Comparison of ENCODE assay signal across 8 cellular contexts in the genomic region with DNA sequence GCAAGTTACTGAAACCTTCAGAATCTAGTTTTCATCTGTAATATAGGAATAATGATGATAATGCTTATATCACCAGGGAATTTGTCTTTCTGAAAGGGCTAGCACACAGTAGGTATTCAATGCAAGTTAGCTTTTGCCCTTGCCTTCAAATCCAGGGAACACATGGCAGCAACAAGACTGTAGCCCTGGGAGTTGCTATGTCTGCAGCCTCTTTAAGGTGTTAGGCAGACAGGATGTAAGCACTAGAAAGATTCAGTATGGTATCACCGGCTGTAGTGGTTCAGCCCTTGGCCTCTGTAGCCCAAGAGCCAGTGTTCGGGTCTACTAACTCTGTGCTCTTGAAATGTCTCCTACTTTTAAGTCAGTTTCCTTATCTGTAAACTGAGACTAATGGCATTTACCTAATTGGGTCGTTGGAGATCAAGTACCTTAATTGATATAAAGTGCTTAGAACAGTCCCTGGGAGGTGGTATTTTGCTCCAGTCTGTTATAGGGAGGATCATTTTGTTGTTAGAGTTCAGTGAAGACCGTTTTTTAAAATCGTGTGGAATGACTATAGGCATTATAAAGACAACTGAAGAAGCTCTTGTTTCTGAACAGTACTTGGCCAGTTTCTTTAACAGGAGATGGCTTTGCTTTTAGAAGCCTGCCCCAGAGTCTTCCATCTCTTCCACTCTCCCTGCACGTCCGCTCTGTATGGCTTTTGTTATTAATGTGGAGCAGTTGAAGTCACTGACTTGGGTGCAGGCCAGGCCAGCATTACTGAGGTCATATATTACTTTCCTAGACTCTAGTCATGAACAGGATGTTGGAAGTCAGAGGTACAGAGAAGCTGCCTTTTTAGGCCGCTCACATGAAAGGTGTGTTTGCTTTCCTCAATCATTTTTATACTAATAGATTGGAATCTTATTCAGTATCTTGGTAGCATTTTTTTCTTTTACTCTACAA. TPM values are rescaled to one million over a fixed set of nuclear protein-coding genes. Genes with fewer than 3 reads are reported as not detected.
DNase-seq lines count a peak whose midpoint lies in the region; ATAC-seq, FAIRE-seq and TF ChIP-seq lines count a peak whose summit lies in the region.

No MANE protein-coding gene starts in this region.

- peaks cover 3% of the 10 kb centered on the region for H3K27me3 Mint-ChIP-seq in activated CD8-positive, alpha-beta T cell treated with anti-CD3 and anti-CD28 coated beads for 36 hours

- H3K4me1 Mint-ChIP-seq in activated CD8-positive, alpha-beta T cell treated with anti-CD3 and anti-CD28 coated beads for 36 hours (ENCODE audit: low read depth), result no peaks in the 10 kb centered on the region

- H3K36me3 ChIP-seq in mesendoderm (ENCODE audit: control insufficient read depth, insufficient read depth, low read length) (no peaks in the 10 kb centered on the region), urinary bladder (ENCODE audit: insufficient read depth) (no peaks in the 10 kb centered on the region)

- H2BK120ac ChIP-seq in mesendoderm (ENCODE audit: low read depth, low read length), result no peak overlapping the region

- H3K56ac ChIP-seq in mesendoderm (ENCODE audit: low read length), result no peak overlapping the region

- intact Hi-C loops in activated CD8-positive, alpha-beta T cell treated with anti-CD3 and anti-CD28 coated beads for 36 hours (cut with micrococcal nuclease), result no loop called here

- CTCF ChIA-PET in activated CD8-positive, alpha-beta T cell treated with anti-CD3 and anti-CD28 coated beads for 36 hours (lab: Charles Lee), result interaction anchor here (1.2 kb wide), 1 partner anchor 23 kb away, joined by 3 read pairs; no protein-coding TSS in a partner anchor

- no peak overlapping the region for H3K23ac ChIP-seq in mesendoderm (ENCODE audit: low read length)

- H3K79me2 ChIP-seq in mesendoderm (ENCODE audit: control insufficient read depth, insufficient read depth, low read length), result no peaks in the 10 kb centered on the region

- H3K4me1 ChIP-seq in mesendoderm (ENCODE audit: control insufficient read depth, low read depth, low read length) (no peaks in the 10 kb centered on the region), urinary bladder (ENCODE audit: insufficient read depth) (peaks cover 3% of the 10 kb centered on the region)

- in situ Hi-C loops in ACHN (cut with HindIII; ENCODE audit: low pct_ligation_motif_present, low pct_unique_long_range_greater_than_20kb, low sequenced_read_pairs), result no loop called here

- DNase-seq in ACHN, result peak; percentile 87
- peak; percentile 53 for DNase-seq in HTR-8/SVneo (ENCODE audit: insufficient read length, low spot score)
- peak; percentile 69 for DNase-seq in mesendoderm
- no peak for DNase-seq in NCI-H146 (lab: John Stamatoyannopoulos, UW)
- DNase-seq in activated CD8-positive, alpha-beta T cell treated with anti-CD3 and anti-CD28 coated beads for 36 hours, result no peak

- no peak overlapping the region for H3K4me3 ChIP-seq in mesendoderm (ENCODE audit: low read length)
- no peak overlapping the region for H3K4me3 ChIP-seq in urinary bladder (ENCODE audit: low read depth, low read length)

- no CpG with 5 or more reads among the region's 8 CpGs for WGBS in mesendoderm (ENCODE audit: extremely low coverage, insufficient coverage, low lambda C conversion rate)
- WGBS in urinary bladder, result 21% methylated on average over 8 of the region's 8 CpGs

- no peak overlapping the region for H3K18ac ChIP-seq in mesendoderm (ENCODE audit: low read length)

- no peak overlapping the region for H3K27ac Mint-ChIP-seq in activated CD8-positive, alpha-beta T cell treated with anti-CD3 and anti-CD28 coated beads for 36 hours

- no peaks in the 10 kb centered on the region for H3K36me3 Mint-ChIP-seq in activated CD8-positive, alpha-beta T cell treated with anti-CD3 and anti-CD28 coated beads for 36 hours (ENCODE audit: low read depth)

- no peak overlapping the region for H3K4me3 Mint-ChIP-seq in activated CD8-positive, alpha-beta T cell treated with anti-CD3 and anti-CD28 coated beads for 36 hours

- H3K79me1 ChIP-seq in mesendoderm (ENCODE audit: low read length), result no peaks in the 10 kb centered on the region

- no peak for TF ChIP-seq CTCF in activated CD8-positive, alpha-beta T cell treated with anti-CD3 and anti-CD28 coated beads for 36 hours (IDR thresholded peaks at IDR 0.05)

- H2BK15ac ChIP-seq in mesendoderm (replicated peaks; ENCODE audit: low read depth), result no peak overlapping the region

- no peaks in the 10 kb centered on the region for H3K9me3 Mint-ChIP-seq in activated CD8-positive, alpha-beta T cell treated with anti-CD3 and anti-CD28 coated beads for 36 hours

- H3K4ac ChIP-seq in mesendoderm (ENCODE audit: low read depth, low read length), result no peak overlapping the region

- H2AK5ac ChIP-seq in mesendoderm (ENCODE audit: low read length), result no peak overlapping the region

- H3K4me2 ChIP-seq in mesendoderm (ENCODE audit: low read length), result no peak overlapping the region

- peak; percentile 49 for ATAC-seq in GM19467 (IDR thresholded peaks at IDR 0.05; ENCODE audit: unreplicated experiment)
- no peak for ATAC-seq in activated CD8-positive, alpha-beta T cell treated with anti-CD3 and anti-CD28 coated beads for 36 hours

- no peak overlapping the region for H4K5ac ChIP-seq in mesendoderm (ENCODE audit: low read length)

- POLR2A ChIA-PET in activated CD8-positive, alpha-beta T cell treated with anti-CD3 and anti-CD28 coated beads for 36 hours (lab: Charles Lee), result no interaction called here

- H3K27me3 ChIP-seq in mesendoderm (ENCODE audit: insufficient read depth, low read length, poor library complexity), result no peaks in the 10 kb centered on the region

- no peak overlapping the region for H3K9ac ChIP-seq in mesendoderm (ENCODE audit: low read length)

- H2BK5ac ChIP-seq in mesendoderm (ENCODE audit: low read length), result no peak overlapping the region

- FAIRE-seq in HTR-8/SVneo (lab: Jason Lieb, UNC), result no peak

- H4K8ac ChIP-seq in mesendoderm (ENCODE audit: low read depth, low read length), result no peak overlapping the region

- peak overlapping the region; percentile 78 for H3K27ac ChIP-seq in cingulate gyrus (ENCODE audit: low read depth, low read length)
- H3K27ac ChIP-seq in mesendoderm (ENCODE audit: low read depth, low read length), result no peak overlapping the region
- peak overlapping the region; percentile 15 for H3K27ac ChIP-seq in urinary bladder (ENCODE audit: low read depth)

RNA-seq across cellular contexts. Expression of a gene that starts 44.8 kb away (rescaled TPM):
- polyA plus RNA-seq in mesendoderm (2013, experiment 1 of 2), result 10.6 TPM
- 11.9 TPM for polyA plus RNA-seq in mesendoderm (2013, experiment 2 of 2)
- total RNA-seq in urinary bladder, result 86.4 TPM
- 11.4 TPM for polyA plus RNA-seq in urinary bladder
- under 1 TPM; 0.20 to 0.34 TPM for total RNA-seq in activated CD8-positive, alpha-beta T cell treated with anti-CD3 and anti-CD28 coated beads for 36 hours

Comparison
In these comparisons a context has a peak if more than half of its experiments do, and no peak if none do; other contexts are left out.
1. DNase-seq: peak in ACHN (single experiment), HTR-8/SVneo (single experiment) and mesendoderm (single experiment); none in NCI-H146 (single experiment) and activated CD8-positive, alpha-beta T cell treated with anti-CD3 and anti-CD28 coated beads for 36 hours (single experiment).
2. RNA of a gene that starts 44.8 kb away (total RNA-seq): 86.4 TPM in urinary bladder (single experiment); 0.20 to 0.34 TPM in activated CD8-positive, alpha-beta T cell treated with anti-CD3 and anti-CD28 coated beads for 36 hours; every median in the first group is over 10 times any median in the second.